In the genomic region with DNA sequence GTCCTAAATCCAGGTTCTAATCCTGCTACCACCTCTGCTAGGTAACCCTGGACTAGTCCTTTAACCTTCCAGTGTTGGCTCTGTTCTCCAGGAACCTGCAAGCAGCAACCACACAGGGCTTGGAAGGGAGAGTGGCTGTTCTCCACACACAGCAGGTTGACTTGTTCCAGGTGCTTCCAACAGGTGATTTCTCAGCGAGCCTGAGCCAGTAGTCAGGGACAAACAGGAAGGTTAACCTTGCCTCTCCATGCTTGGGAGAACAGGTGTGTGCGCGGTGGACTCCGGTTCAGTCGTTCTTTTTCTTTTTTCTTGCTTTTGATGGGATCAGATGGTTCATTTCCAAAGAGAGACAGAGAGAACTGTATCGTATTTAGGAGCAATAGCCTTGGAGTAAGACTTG, we compare ENCODE assay signal across 1 cellular context.
TF ChIP-seq lines count a peak whose summit lies in the region.

No MANE protein-coding gene starts in this region.

TF ChIP-seq in GM23338, 12 proteins besides CTCF, POLR2A, EP300 and RAD21 (continued from another document):
- TF ChIP-seq, protein P1, sequence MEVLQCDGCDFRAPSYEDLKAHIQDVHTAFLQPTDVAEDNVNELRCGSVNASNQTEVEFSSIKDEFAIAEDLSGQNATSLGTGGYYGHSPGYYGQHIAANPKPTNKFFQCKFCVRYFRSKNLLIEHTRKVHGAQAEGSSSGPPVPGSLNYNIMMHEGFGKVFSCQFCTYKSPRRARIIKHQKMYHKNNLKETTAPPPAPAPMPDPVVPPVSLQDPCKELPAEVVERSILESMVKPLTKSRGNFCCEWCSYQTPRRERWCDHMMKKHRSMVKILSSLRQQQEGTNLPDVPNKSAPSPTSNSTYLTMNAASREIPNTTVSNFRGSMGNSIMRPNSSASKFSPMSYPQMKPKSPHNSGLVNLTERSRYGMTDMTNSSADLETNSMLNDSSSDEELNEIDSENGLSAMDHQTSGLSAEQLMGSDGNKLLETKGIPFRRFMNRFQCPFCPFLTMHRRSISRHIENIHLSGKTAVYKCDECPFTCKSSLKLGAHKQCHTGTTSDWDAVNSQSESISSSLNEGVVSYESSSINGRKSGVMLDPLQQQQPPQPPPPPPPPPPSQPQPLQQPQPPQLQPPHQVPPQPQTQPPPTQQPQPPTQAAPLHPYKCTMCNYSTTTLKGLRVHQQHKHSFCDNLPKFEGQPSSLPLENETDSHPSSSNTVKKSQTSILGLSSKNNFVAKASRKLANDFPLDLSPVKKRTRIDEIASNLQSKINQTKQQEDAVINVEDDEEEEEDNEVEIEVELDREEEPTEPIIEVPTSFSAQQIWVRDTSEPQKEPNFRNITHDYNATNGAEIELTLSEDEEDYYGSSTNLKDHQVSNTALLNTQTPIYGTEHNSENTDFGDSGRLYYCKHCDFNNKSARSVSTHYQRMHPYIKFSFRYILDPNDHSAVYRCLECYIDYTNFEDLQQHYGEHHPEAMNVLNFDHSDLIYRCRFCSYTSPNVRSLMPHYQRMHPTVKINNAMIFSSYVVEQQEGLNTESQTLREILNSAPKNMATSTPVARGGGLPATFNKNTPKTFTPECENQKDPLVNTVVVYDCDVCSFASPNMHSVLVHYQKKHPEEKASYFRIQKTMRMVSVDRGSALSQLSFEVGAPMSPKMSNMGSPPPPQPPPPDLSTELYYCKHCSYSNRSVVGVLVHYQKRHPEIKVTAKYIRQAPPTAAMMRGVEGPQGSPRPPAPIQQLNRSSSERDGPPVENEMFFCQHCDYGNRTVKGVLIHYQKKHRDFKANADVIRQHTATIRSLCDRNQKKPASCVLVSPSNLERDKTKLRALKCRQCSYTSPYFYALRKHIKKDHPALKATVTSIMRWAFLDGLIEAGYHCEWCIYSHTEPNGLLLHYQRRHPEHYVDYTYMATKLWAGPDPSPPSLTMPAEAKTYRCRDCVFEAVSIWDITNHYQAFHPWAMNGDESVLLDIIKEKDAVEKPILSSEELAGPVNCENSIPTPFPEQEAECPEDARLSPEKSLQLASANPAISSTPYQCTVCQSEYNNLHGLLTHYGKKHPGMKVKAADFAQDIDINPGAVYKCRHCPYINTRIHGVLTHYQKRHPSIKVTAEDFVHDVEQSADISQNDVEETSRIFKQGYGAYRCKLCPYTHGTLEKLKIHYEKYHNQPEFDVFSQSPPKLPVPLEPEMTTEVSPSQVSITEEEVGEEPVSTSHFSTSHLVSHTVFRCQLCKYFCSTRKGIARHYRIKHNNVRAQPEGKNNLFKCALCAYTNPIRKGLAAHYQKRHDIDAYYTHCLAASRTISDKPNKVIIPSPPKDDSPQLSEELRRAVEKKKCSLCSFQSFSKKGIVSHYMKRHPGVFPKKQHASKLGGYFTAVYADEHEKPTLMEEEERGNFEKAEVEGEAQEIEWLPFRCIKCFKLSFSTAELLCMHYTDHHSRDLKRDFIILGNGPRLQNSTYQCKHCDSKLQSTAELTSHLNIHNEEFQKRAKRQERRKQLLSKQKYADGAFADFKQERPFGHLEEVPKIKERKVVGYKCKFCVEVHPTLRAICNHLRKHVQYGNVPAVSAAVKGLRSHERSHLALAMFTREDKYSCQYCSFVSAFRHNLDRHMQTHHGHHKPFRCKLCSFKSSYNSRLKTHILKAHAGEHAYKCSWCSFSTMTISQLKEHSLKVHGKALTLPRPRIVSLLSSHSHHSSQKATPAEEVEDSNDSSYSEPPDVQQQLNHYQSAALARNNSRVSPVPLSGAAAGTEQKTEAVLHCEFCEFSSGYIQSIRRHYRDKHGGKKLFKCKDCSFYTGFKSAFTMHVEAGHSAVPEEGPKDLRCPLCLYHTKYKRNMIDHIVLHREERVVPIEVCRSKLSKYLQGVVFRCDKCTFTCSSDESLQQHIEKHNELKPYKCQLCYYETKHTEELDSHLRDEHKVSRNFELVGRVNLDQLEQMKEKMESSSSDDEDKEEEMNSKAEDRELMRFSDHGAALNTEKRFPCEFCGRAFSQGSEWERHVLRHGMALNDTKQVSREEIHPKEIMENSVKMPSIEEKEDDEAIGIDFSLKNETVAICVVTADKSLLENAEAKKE (CRISPR knock-in tag; IDR thresholded peaks at IDR 0.05): no peak
- no peak for TF ChIP-seq ZNF114 (CRISPR knock-in tag; IDR thresholded peaks at IDR 0.05)
- TF ChIP-seq ZNF331 (CRISPR knock-in tag; IDR thresholded peaks at IDR 0.05; ENCODE audit: low read depth): no peak
- TF ChIP-seq POLR2AphosphoS5 (IDR thresholded peaks at IDR 0.05; ENCODE audit: low read depth): no peak
